Comparison of ENCODE assay signal across 1 cellular context in the genomic region with DNA sequence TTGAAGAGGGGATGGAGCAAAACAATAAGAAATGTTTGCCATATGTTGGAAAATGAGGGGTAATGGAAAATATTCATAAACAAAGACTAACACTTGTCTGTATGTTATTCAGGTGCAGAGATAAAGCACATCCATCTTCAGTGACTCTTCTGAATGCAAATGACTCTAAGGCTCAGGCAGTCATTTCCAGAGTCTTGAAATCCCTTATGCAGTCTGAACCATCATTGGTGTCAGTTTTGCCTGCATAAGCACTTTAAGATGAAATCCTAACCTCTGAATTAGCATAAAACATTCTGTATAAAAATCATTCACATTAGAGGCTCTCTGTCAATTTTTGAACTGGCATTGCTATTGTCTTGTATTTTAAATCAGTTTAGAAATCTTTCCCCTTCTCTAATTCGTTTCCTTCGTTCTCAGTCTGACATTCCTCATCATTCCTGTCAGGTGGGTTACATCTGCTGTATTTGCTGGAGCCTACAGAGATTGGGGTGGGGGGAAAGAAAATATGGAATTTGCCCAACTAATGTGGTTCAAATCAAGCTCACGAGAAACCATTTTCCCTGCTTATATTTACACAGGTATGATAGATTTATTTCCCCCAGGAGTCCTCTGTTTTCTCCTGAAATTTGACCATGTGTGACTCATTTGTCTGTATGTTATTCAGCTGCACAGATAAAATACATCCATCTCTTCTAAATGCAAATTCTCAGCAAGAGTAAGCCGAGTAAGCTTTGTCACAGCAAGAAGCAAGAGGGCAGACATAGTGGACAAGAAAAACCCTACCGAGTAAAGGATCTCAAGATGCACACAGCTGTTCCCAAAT.
TF ChIP-seq lines count a peak whose summit lies in the region.

No MANE protein-coding gene starts in this region.

TF ChIP-seq in neural cell, 6 proteins besides CTCF, POLR2A, EP300 and RAD21:
- TF ChIP-seq POLR2AphosphoS5 (IDR thresholded peaks at IDR 0.05) (peak; percentile 50), EZH2 (IDR thresholded peaks at IDR 0.05; ENCODE audit: borderline replicate concordance, insufficient read depth, low read length, poor library complexity, severe bottlenecking) (no peak), SMC3 (conservative IDR thresholded peaks at IDR 0.05; ENCODE audit: poor library complexity) (peak; percentile 36)
- TF ChIP-seq, protein P1, sequence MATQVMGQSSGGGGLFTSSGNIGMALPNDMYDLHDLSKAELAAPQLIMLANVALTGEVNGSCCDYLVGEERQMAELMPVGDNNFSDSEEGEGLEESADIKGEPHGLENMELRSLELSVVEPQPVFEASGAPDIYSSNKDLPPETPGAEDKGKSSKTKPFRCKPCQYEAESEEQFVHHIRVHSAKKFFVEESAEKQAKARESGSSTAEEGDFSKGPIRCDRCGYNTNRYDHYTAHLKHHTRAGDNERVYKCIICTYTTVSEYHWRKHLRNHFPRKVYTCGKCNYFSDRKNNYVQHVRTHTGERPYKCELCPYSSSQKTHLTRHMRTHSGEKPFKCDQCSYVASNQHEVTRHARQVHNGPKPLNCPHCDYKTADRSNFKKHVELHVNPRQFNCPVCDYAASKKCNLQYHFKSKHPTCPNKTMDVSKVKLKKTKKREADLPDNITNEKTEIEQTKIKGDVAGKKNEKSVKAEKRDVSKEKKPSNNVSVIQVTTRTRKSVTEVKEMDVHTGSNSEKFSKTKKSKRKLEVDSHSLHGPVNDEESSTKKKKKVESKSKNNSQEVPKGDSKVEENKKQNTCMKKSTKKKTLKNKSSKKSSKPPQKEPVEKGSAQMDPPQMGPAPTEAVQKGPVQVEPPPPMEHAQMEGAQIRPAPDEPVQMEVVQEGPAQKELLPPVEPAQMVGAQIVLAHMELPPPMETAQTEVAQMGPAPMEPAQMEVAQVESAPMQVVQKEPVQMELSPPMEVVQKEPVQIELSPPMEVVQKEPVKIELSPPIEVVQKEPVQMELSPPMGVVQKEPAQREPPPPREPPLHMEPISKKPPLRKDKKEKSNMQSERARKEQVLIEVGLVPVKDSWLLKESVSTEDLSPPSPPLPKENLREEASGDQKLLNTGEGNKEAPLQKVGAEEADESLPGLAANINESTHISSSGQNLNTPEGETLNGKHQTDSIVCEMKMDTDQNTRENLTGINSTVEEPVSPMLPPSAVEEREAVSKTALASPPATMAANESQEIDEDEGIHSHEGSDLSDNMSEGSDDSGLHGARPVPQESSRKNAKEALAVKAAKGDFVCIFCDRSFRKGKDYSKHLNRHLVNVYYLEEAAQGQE (IDR thresholded peaks at IDR 0.05; ENCODE audit: borderline replicate concordance): peak; percentile 93
